In the genomic region with DNA sequence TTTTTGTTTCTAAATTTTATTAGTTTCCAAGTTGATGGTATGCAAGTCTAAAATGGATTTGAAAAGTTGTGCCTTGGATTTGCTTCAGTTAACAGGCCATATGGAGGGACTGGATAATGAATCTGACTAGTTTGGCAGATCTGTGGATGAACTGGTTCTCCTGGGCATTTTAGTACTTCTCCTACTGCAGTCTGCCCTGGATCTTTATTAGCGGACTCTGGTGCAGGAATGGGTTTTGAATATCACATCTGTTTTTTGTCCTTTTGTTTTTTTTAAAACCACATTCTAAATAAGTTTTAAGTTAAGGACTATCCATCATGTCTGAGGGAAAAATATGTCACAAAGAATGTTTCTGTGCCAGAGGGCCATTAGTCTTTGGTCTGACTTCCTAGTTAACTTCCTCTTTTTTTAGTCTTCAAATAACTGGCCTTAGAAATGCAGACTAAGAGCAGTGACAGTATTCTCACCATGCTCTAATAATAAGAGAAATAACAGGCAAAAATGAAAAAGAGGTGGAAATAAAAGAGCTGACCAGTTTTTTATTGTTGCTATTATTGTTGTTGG, we compare ENCODE assay signal across 16 cellular contexts.
DNase-seq lines count a peak whose midpoint lies in the region; ATAC-seq and TF ChIP-seq lines count a peak whose summit lies in the region.
"Had no signal": no experiment of that assay in that cellular context is flagged by ENCODE, and none has a peak within 500 bp of the region (broad histone marks: within the 10 kb centered on the region; RNA-seq: fewer than 3 reads in every experiment).

No MANE protein-coding gene starts in this region.

- peaks cover 55% of the 10 kb centered on the region; the same call in 1 of the 2 replicates for H3K36me3 ChIP-seq in OCI-LY1 (ENCODE audit: insufficient read depth, low read length)
- H3K36me3 ChIP-seq: neutrophil had no signal

- H3K4me2 ChIP-seq in OCI-LY1 (ENCODE audit: low read length), result peak overlapping the region; percentile 7; the same call in 1 of the 2 replicates
- H3K4me2 ChIP-seq: smooth muscle cell had no signal

- H3K9me3 ChIP-seq in OCI-LY1 (ENCODE audit: low read length), result no peaks in the 10 kb centered on the region
- H3K9me3 ChIP-seq: left lung, neutrophil had no signal

- no peaks in the 10 kb centered on the region for H3K9me3 Mint-ChIP-seq in memory B cell
- H3K9me3 Mint-ChIP-seq in activated naive CD8-positive, alpha-beta T cell treated with anti-CD3 and anti-CD28 coated beads, Interleukin-2, amount 50 U/mL, for 24 hours, result no peaks in the 10 kb centered on the region
- H3K9me3 Mint-ChIP-seq: T-helper 1 cell treated with Interleukin-12 subunit alpha and Interleukin-12 subunit beta and Interleukin-4 antibody, amounts not matched to agents 30 μg/mL and 1 μg/mL, for 36 hours had no signal

- no peaks in the 10 kb centered on the region for H3F3A ChIP-seq in OCI-LY1 (ENCODE audit: insufficient read depth, low read length)

- peaks cover 10% of the 10 kb centered on the region for H3K4me1 Mint-ChIP-seq in memory B cell
- H3K4me1 Mint-ChIP-seq in activated naive CD8-positive, alpha-beta T cell treated with anti-CD3 and anti-CD28 coated beads, Interleukin-2, amount 50 U/mL, for 24 hours, result no peaks in the 10 kb centered on the region

- no peaks in the 10 kb centered on the region for H3K9me2 ChIP-seq in OCI-LY1 (ENCODE audit: low read depth, low read length)

- no peak for TF ChIP-seq CTCF in OCI-LY1 (IDR thresholded peaks at IDR 0.05; ENCODE audit: low read length)

- peaks cover 5% of the 10 kb centered on the region for H3K36me3 Mint-ChIP-seq in memory B cell
- peaks cover 6% of the 10 kb centered on the region for H3K36me3 Mint-ChIP-seq in activated naive CD8-positive, alpha-beta T cell treated with anti-CD3 and anti-CD28 coated beads, Interleukin-2, amount 50 U/mL, for 24 hours (ENCODE audit: low read depth)

- DNase-seq in memory B cell (ENCODE audit: low spot score in 2 of 2) (no peak), glomerular visceral epithelial cell (ENCODE audit: extremely low spot score) (no peak), NCI-H524 (lab: John Stamatoyannopoulos, UW) (no peak), ecto neural progenitor cell (ENCODE audit: low spot score) (no peak)
- no peak for DNase-seq in activated naive CD8-positive, alpha-beta T cell treated with anti-CD3 and anti-CD28 coated beads, Interleukin-2, amount 50 U/mL, for 24 hours
- DNase-seq: activated CD8-positive, alpha-beta memory T cell treated with anti-CD3 and anti-CD28 coated beads for 24 hours; left lung; NCI-H524 treated with DMSO at 0.1 percent for 48 hours; stimulated activated CD8-positive, alpha-beta memory T cell treated with anti-CD3 and anti-CD28 coated beads, Interleukin-4, amount 100 ng/mL, for 48 hours had no signal

- no peaks in the 10 kb centered on the region for H4K20me1 ChIP-seq in OCI-LY1 (ENCODE audit: insufficient read depth, low read length)

- peak overlapping the region; percentile 16 for H3K4me3 Mint-ChIP-seq in memory B cell
- no peak overlapping the region for H3K4me3 Mint-ChIP-seq in activated naive CD8-positive, alpha-beta T cell treated with anti-CD3 and anti-CD28 coated beads, Interleukin-2, amount 50 U/mL, for 24 hours
- H3K4me3 Mint-ChIP-seq: activated naive CD8-positive, alpha-beta T cell; T-helper 1 cell treated with Interleukin-12 subunit alpha and Interleukin-12 subunit beta and Interleukin-4 antibody, amounts not matched to agents 30 μg/mL and 1 μg/mL, for 36 hours had no signal

- H3K27ac ChIP-seq in OCI-LY1 (ENCODE audit: low read depth, low read length, poor library complexity, severe bottlenecking), result peak overlapping the region; percentile 44
- H3K27ac ChIP-seq: left lung, neutrophil had no signal

- H3K27me3 ChIP-seq in OCI-LY1 (ENCODE audit: insufficient read depth, low read length), result no peaks in the 10 kb centered on the region
- H3K27me3 ChIP-seq: left lung, neutrophil had no signal

- H3K4me3 ChIP-seq in OCI-LY1 (ENCODE audit: low read depth, low read length, poor library complexity, severe bottlenecking), result no peak overlapping the region
- H3K4me3 ChIP-seq: left lung, smooth muscle cell had no signal

- H3K9ac ChIP-seq in OCI-LY1 (ENCODE audit: low read length), result no peak overlapping the region

- H2AFZ ChIP-seq in OCI-LY1 (ENCODE audit: low read length), result no peak overlapping the region

- H3K4me1 ChIP-seq in OCI-LY1 (ENCODE audit: insufficient read depth, low read length, severe bottlenecking), result peaks cover 18% of the 10 kb centered on the region

- no peaks in the 10 kb centered on the region for H3K79me2 ChIP-seq in OCI-LY1 (ENCODE audit: insufficient read depth, low read length)

- no peaks in the 10 kb centered on the region for H3K27me3 Mint-ChIP-seq in memory B cell
- H3K27me3 Mint-ChIP-seq in activated naive CD8-positive, alpha-beta T cell treated with anti-CD3 and anti-CD28 coated beads, Interleukin-2, amount 50 U/mL, for 24 hours, result no peaks in the 10 kb centered on the region
- H3K27me3 Mint-ChIP-seq: activated naive CD8-positive, alpha-beta T cell had no signal

- H3K27ac Mint-ChIP-seq in memory B cell, result peak overlapping the region; percentile 65
- no peak overlapping the region for H3K27ac Mint-ChIP-seq in activated naive CD8-positive, alpha-beta T cell treated with anti-CD3 and anti-CD28 coated beads, Interleukin-2, amount 50 U/mL, for 24 hours
- H3K27ac Mint-ChIP-seq: activated naive CD8-positive, alpha-beta T cell; T-helper 1 cell treated with Interleukin-12 subunit alpha and Interleukin-12 subunit beta and Interleukin-4 antibody, amounts not matched to agents 30 μg/mL and 1 μg/mL, for 36 hours had no signal

- ATAC-seq in GM18517 (IDR thresholded peaks at IDR 0.05; ENCODE audit: unreplicated experiment), result peak; percentile 45
- ATAC-seq in HG03095 (IDR thresholded peaks at IDR 0.05; ENCODE audit: unreplicated experiment), result peak; percentile 65
- peak; percentile 79 for ATAC-seq in memory B cell (ENCODE audit: low read depth)
- no peak for ATAC-seq in activated naive CD8-positive, alpha-beta T cell treated with anti-CD3 and anti-CD28 coated beads, Interleukin-2, amount 50 U/mL, for 24 hours
- ATAC-seq: left lung had no signal
